Comparison of ENCODE assay signal across 10 cellular contexts in genomic region chr1:40627987-40628902, GRCh38.
A peak's percentile ranks its signal among the peaks of the same experiment; 100 is the strongest.
DNase-seq lines count a peak whose midpoint lies in the region; ATAC-seq lines count a peak whose summit lies in the region.
"Had no signal": no experiment of that assay in that cellular context is flagged by ENCODE, and none has a peak within 500 bp of the region (broad histone marks: within the 10 kb centered on the region; RNA-seq: fewer than 3 reads in every experiment).

No MANE protein-coding gene starts in this region.

- peak overlapping the region; percentile 57 for H3K27ac Mint-ChIP-seq in T-helper 1 cell treated with Interleukin-12 subunit alpha and Interleukin-12 subunit beta and Interleukin-4 antibody, amounts not matched to agents 30 μg/mL and 1 μg/mL, for 36 hours

- no peaks in the 10 kb centered on the region for H3K36me3 Mint-ChIP-seq in T-helper 1 cell treated with Interleukin-12 subunit alpha and Interleukin-12 subunit beta and Interleukin-4 antibody, amounts not matched to agents 30 μg/mL and 1 μg/mL, for 36 hours (ENCODE audit: low read depth)

- DNase-seq in activated T-cell treated with anti-CD3 and anti-CD28 coated beads for 48 hours (ENCODE audit: low read depth) (peak; percentile 20), activated T-cell treated with anti-CD3 and anti-CD28 coated beads for 4 hours (no peak), NCI-H1092 (lab: John Stamatoyannopoulos, UW) (no peak), RPMI8226 (no peak)
- DNase-seq in stimulated activated CD8-positive, alpha-beta memory T cell treated with anti-CD3 and anti-CD28 coated beads, Interleukin-7, amount 100 ng/mL, for 48 hours (ENCODE audit: extremely low read depth in 1 of 2, low read depth in 1 of 2) = peak; percentile 9 to 39
- DNase-seq: MM.1S, ovary had no signal

- H3K4me1 Mint-ChIP-seq in T-helper 1 cell treated with Interleukin-12 subunit alpha and Interleukin-12 subunit beta and Interleukin-4 antibody, amounts not matched to agents 30 μg/mL and 1 μg/mL, for 36 hours (ENCODE audit: low read depth) = peaks cover 24% of the 10 kb centered on the region

- ATAC-seq in GM21786 (IDR thresholded peaks at IDR 0.05; ENCODE audit: unreplicated experiment) (peak; percentile 55), HG02884 (IDR thresholded peaks at IDR 0.05; ENCODE audit: unreplicated experiment) (no peak)

- no peaks in the 10 kb centered on the region for H3K9me3 Mint-ChIP-seq in T-helper 1 cell treated with Interleukin-12 subunit alpha and Interleukin-12 subunit beta and Interleukin-4 antibody, amounts not matched to agents 30 μg/mL and 1 μg/mL, for 36 hours

- H3K27me3 Mint-ChIP-seq in T-helper 1 cell treated with Interleukin-12 subunit alpha and Interleukin-12 subunit beta and Interleukin-4 antibody, amounts not matched to agents 30 μg/mL and 1 μg/mL, for 36 hours (ENCODE audit: low read depth) = no peaks in the 10 kb centered on the region

- H3K4me3 Mint-ChIP-seq in T-helper 1 cell treated with Interleukin-12 subunit alpha and Interleukin-12 subunit beta and Interleukin-4 antibody, amounts not matched to agents 30 μg/mL and 1 μg/mL, for 36 hours = no peak overlapping the region

Comparison
In these comparisons a context has a peak if more than half of its experiments do, and no peak if none do; other contexts are left out.
1. DNase-seq: peak in activated T-cell treated with anti-CD3 and anti-CD28 coated beads for 48 hours (single experiment) and stimulated activated CD8-positive, alpha-beta memory T cell treated with anti-CD3 and anti-CD28 coated beads, Interleukin-7, amount 100 ng/mL, for 48 hours (2 of 2); none in activated T-cell treated with anti-CD3 and anti-CD28 coated beads for 4 hours (single experiment), NCI-H1092 (single experiment) and RPMI8226 (single experiment).